In genomic region chr21:32990666-32991065, GRCh38 we compare ENCODE assay signal across 24 cellular contexts. TPM values are rescaled to one million over a fixed set of nuclear protein-coding genes. Genes with fewer than 3 reads are reported as not detected.
A peak's percentile ranks its signal among the peaks of the same experiment; 100 is the strongest.
DNase-seq lines count a peak whose midpoint lies in the region; ATAC-seq and TF ChIP-seq lines count a peak whose summit lies in the region.
"Had no signal": no experiment of that assay in that cellular context is flagged by ENCODE, and none has a peak within 500 bp of the region (broad histone marks: within the 10 kb centered on the region; RNA-seq: fewer than 3 reads in every experiment).

No MANE protein-coding gene starts in this region.

- H4K20me1 ChIP-seq in neural progenitor cell (ENCODE audit: low read depth), result peaks cover 12% of the 10 kb centered on the region
- H4K20me1 ChIP-seq: BLaER1 treated with 17β-estradiol and CSF1 and Interleukin-3, amounts not matched to agents 10 nM and 100 nM had no signal

- no peak overlapping the region for H2AFZ ChIP-seq in neural progenitor cell (replicated peaks)
- H2AFZ ChIP-seq: GM23248 had no signal

- H3K27ac ChIP-seq in WERI-Rb-1 (no peak overlapping the region), neural progenitor cell (no peak overlapping the region)
- H3K27ac ChIP-seq: A549; BLaER1 treated with 17β-estradiol and CSF1 and Interleukin-3, amounts not matched to agents 10 nM and 100 nM; GM23248 had no signal

- H3K4me3 ChIP-seq in WERI-Rb-1 (ENCODE audit: low read depth, low read length) (peak overlapping the region; percentile 10), neural progenitor cell (no peak overlapping the region)
- H3K4me3 ChIP-seq: A549; BLaER1 treated with 17β-estradiol and CSF1 and Interleukin-3, amounts not matched to agents 10 nM and 100 nM; GM12878; GM23248 had no signal

- no peaks in the 10 kb centered on the region for H3K9me3 Mint-ChIP-seq in activated CD8-positive, alpha-beta memory T cell treated with anti-CD3 and anti-CD28 coated beads, Interleukin-2, amount 10 ng/mL, durations not matched to agents 7 days and 5 days (ENCODE audit: low read depth)
- peaks cover 25% of the 10 kb centered on the region for H3K9me3 Mint-ChIP-seq in neural progenitor cell
- H3K9me3 Mint-ChIP-seq: CD4-positive, alpha-beta T cell had no signal

- H3F3A ChIP-seq in neural progenitor cell (ENCODE audit: low read depth), result peaks cover 19% of the 10 kb centered on the region

- H3K27me3 ChIP-seq in WERI-Rb-1 (ENCODE audit: insufficient read depth, low read depth, severe bottlenecking) (no peaks in the 10 kb centered on the region), neural progenitor cell (no peaks in the 10 kb centered on the region)
- H3K27me3 ChIP-seq: BLaER1 treated with 17β-estradiol and CSF1 and Interleukin-3, amounts not matched to agents 10 nM and 100 nM had no signal

- peaks cover 17% of the 10 kb centered on the region for H3K4me1 ChIP-seq in neural progenitor cell
- H3K4me1 ChIP-seq: A549, BE2C had no signal

- no peak for ATAC-seq in activated CD8-positive, alpha-beta memory T cell treated with anti-CD3 and anti-CD28 coated beads, Interleukin-2, amount 10 ng/mL, durations not matched to agents 7 days and 5 days
- no peak for ATAC-seq in HG02623 (IDR thresholded peaks at IDR 0.05; ENCODE audit: unreplicated experiment)
- ATAC-seq: A549, GM12878, HCT116 had no signal

- no peaks in the 10 kb centered on the region for H3K4me1 Mint-ChIP-seq in activated CD8-positive, alpha-beta memory T cell treated with anti-CD3 and anti-CD28 coated beads, Interleukin-2, amount 10 ng/mL, durations not matched to agents 7 days and 5 days
- peaks cover 14% of the 10 kb centered on the region for H3K4me1 Mint-ChIP-seq in neural progenitor cell
- H3K4me1 Mint-ChIP-seq: CD8-positive, alpha-beta memory T cell had no signal

- no peak overlapping the region for H3K9ac ChIP-seq in neural progenitor cell
- H3K9ac ChIP-seq: BLaER1 treated with 17β-estradiol and CSF1 and Interleukin-3, amounts not matched to agents 10 nM and 100 nM; GM23248 had no signal

- H3K9me3 ChIP-seq in WERI-Rb-1 (ENCODE audit: severe bottlenecking), result peaks cover 8% of the 10 kb centered on the region
- H3K9me3 ChIP-seq in neural progenitor cell (ENCODE audit: low read depth), result no peaks in the 10 kb centered on the region
- H3K9me3 ChIP-seq: A549, BE2C had no signal

- no peak overlapping the region for H3K4me3 Mint-ChIP-seq in activated CD8-positive, alpha-beta memory T cell treated with anti-CD3 and anti-CD28 coated beads, Interleukin-2, amount 10 ng/mL, durations not matched to agents 7 days and 5 days
- H3K4me3 Mint-ChIP-seq in neural progenitor cell, result no peak overlapping the region
- H3K4me3 Mint-ChIP-seq: CD4-positive, alpha-beta T cell; CD8-positive, alpha-beta memory T cell; H9 had no signal

- TF ChIP-seq CTCF in WERI-Rb-1 (IDR thresholded peaks at IDR 0.05; ENCODE audit: low read depth, low read length) (no peak), neural progenitor cell (IDR thresholded peaks at IDR 0.05) (no peak)

- peak; percentile 11 for DNase-seq in activated CD8-positive, alpha-beta memory T cell treated with anti-CD3 and anti-CD28 coated beads for 24 hours
- DNase-seq in activated CD8-positive, alpha-beta memory T cell treated with anti-CD3 and anti-CD28 coated beads, Interleukin-2, amount 10 ng/mL, durations not matched to agents 7 days and 5 days, result no peak
- DNase-seq in WERI-Rb-1 (peak; percentile 21), neural progenitor cell (ENCODE audit: low spot score) (peak; percentile 23), retina (peak; percentile 42), NCI-H345 (lab: John Stamatoyannopoulos, UW) (no peak)
- DNase-seq: 8988T; ACHN; AML-193; BE2C; CD4-positive, alpha-beta T cell; CD8-positive, alpha-beta memory T cell; DMS 273 treated with DMSO at 0.1 percent for 48 hours; DMS79; EL; GDM1; GM23248; H9 had no signal

- H3K79me2 ChIP-seq in neural progenitor cell (ENCODE audit: low read depth), result no peaks in the 10 kb centered on the region

- no peaks in the 10 kb centered on the region for H3K36me3 Mint-ChIP-seq in activated CD8-positive, alpha-beta memory T cell treated with anti-CD3 and anti-CD28 coated beads, Interleukin-2, amount 10 ng/mL, durations not matched to agents 7 days and 5 days
- H3K36me3 Mint-ChIP-seq in neural progenitor cell, result peaks cover 3% of the 10 kb centered on the region
- H3K36me3 Mint-ChIP-seq: CD14-positive monocyte; CD8-positive, alpha-beta memory T cell had no signal

- CTCF ChIA-PET in activated CD8-positive, alpha-beta memory T cell treated with anti-CD3 and anti-CD28 coated beads, Interleukin-2, amount 10 ng/mL, durations not matched to agents 7 days and 5 days (lab: Charles Lee), result interaction anchor here (1.0 to 1.2 kb wide), 2 partner anchors 50 to 105 kb away, joined by 3 to 4 read pairs; no protein-coding TSS in a partner anchor

- no peak overlapping the region for H3K27ac Mint-ChIP-seq in activated CD8-positive, alpha-beta memory T cell treated with anti-CD3 and anti-CD28 coated beads, Interleukin-2, amount 10 ng/mL, durations not matched to agents 7 days and 5 days
- H3K27ac Mint-ChIP-seq in neural progenitor cell, result no peak overlapping the region
- H3K27ac Mint-ChIP-seq: CD14-positive monocyte; CD4-positive, alpha-beta T cell; CD8-positive, alpha-beta memory T cell; H9 had no signal

- peak overlapping the region; percentile 43 for H3K4me2 ChIP-seq in neural progenitor cell
- H3K4me2 ChIP-seq: A549; BLaER1 treated with 17β-estradiol and CSF1 and Interleukin-3, amounts not matched to agents 10 nM and 100 nM had no signal

- H3K36me3 ChIP-seq in WERI-Rb-1, result no peaks in the 10 kb centered on the region
- H3K36me3 ChIP-seq in neural progenitor cell, result no peaks in the 10 kb centered on the region
- H3K36me3 ChIP-seq: BE2C had no signal

- peaks cover 55% of the 10 kb centered on the region for H3K27me3 Mint-ChIP-seq in activated CD8-positive, alpha-beta memory T cell treated with anti-CD3 and anti-CD28 coated beads, Interleukin-2, amount 10 ng/mL, durations not matched to agents 7 days and 5 days
- peaks cover 10% of the 10 kb centered on the region for H3K27me3 Mint-ChIP-seq in neural progenitor cell (ENCODE audit: insufficient read depth, low read depth)

RNA-seq across cellular contexts. Expression of gene OLIG2, which starts 35.1 kb away (rescaled TPM):
- not detected for total RNA-seq in activated CD8-positive, alpha-beta memory T cell treated with anti-CD3 and anti-CD28 coated beads, Interleukin-2, amount 10 ng/mL, durations not matched to agents 7 days and 5 days
- total RNA-seq in neural progenitor cell (ENCODE audit: low replicate concordance), result 0.15 TPM in 1 of 2 replicates, not detected in the other
- total RNA-seq: CD4-positive, alpha-beta T cell; CD8-positive, alpha-beta memory T cell; GM12878; GM23248 had no signal

Comparison
In these comparisons a context has a peak if more than half of its experiments do, and no peak if none do; other contexts are left out.
1. DNase-seq: peak in activated CD8-positive, alpha-beta memory T cell treated with anti-CD3 and anti-CD28 coated beads for 24 hours (single experiment), WERI-Rb-1 (single experiment), neural progenitor cell (single experiment) and retina (single experiment); none in activated CD8-positive, alpha-beta memory T cell treated with anti-CD3 and anti-CD28 coated beads, Interleukin-2, amount 10 ng/mL, durations not matched to agents 7 days and 5 days (single experiment) and NCI-H345 (single experiment).